In the genomic region with DNA sequence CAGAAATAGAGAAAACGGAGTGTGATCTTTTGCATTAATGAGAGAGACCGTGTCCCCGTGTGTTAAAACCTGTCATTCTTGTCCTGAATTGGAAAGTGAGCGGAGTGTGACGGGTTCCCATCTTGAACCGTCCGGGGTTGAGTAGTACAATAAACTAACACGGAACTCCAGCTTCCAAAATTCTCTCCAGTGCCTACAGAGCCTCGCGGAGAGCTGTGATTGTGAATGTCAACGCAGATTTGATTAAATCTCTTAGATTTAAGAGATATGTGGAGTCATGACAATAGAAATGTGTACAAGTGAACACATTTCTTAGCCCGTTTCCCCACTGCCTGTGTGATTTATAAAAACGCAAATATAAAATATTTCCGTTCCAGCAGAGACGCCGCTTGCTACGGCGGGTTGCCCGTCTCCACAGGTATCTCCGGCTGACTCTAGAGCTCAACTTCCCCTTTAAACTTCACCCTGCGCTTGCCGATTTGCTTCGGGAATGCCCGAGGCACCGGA, we compare ENCODE assay signal across 8 cellular contexts. TPM values are rescaled to one million over a fixed set of nuclear protein-coding genes. Genes with fewer than 3 reads are reported as not detected.
DNase-seq lines count a peak whose midpoint lies in the region; ATAC-seq and TF ChIP-seq lines count a peak whose summit lies in the region.

No MANE protein-coding gene starts in this region.

- WGBS in right lobe of liver (ENCODE audit: insufficient coverage, low coverage, low lambda C conversion rate, missing lambda C conversion rate): under 1% methylated on average over 20 of the region's 25 CpGs

- H3K9me3 ChIP-seq in right lobe of liver: no peaks in the 10 kb centered on the region

- H3K27ac ChIP-seq in KMS-11: peak overlapping the region; percentile 88
- H3K27ac ChIP-seq in right lobe of liver: peak overlapping the region; percentile 85 to 95 (median 93)

- DNase-seq in DMS153 (lab: John Stamatoyannopoulos, UW) (peak; percentile 55), DMS153 treated with DMSO at 0.1 percent for 48 hours (lab: John Stamatoyannopoulos, UW; ENCODE audit: unreplicated experiment) (no peak), right lobe of liver (peak in 2 of 3 donors; percentile 54 to 61)
- no peak for DNase-seq in stimulated activated naive B cell treated with anti-CD40 and anti-IgM and Interleukin-4, amounts not matched to agents 10 μg/mL and 1 μg/mL and 100 μg/mL, for 72 hours

- H3K4me3 ChIP-seq in KMS-11 (IDR thresholded peaks at IDR 0.05; ENCODE audit: insufficient read depth, low read depth, low read length) (no peak overlapping the region), right lobe of liver (peak overlapping the region; percentile 75 to 97 (median 78))

- H3K27me3 ChIP-seq in KMS-11 (ENCODE audit: insufficient read depth, low read depth): no peaks in the 10 kb centered on the region
- no peaks in the 10 kb centered on the region for H3K27me3 ChIP-seq in right lobe of liver

- H3K36me3 ChIP-seq in KMS-11 (ENCODE audit: insufficient read depth) (peaks cover 4% of the 10 kb centered on the region; the same call in 1 of the 2 replicates), right lobe of liver (peaks cover 0 to 28% (median 8%) of the 10 kb centered on the region in 4 donors)

- ATAC-seq in GM21825 (IDR thresholded peaks at IDR 0.05; ENCODE audit: unreplicated experiment): peak; percentile 40
- peak; percentile 71 to 79 (median 76) for ATAC-seq in right lobe of liver
- ATAC-seq in stimulated activated naive B cell treated with anti-CD40 and anti-IgM and Interleukin-4, amounts not matched to agents 10 μg/mL and 1 μg/mL and 100 μg/mL, for 72 hours (replicated peaks): peak; percentile 37 to 46

- H3K36me3 Mint-ChIP-seq in T-helper 1 cell treated with Interleukin-12 subunit alpha and Interleukin-12 subunit beta and Interleukin-4 antibody, amounts not matched to agents 30 μg/mL and 1 μg/mL, for 36 hours (ENCODE audit: low read depth): peaks cover 27% of the 10 kb centered on the region
- H3K36me3 Mint-ChIP-seq in dendritic cell treated with granulocyte-macrophage colony-stimulating factor and Interleukin-4, amounts not matched to agents 40 ng/mL and 50 ng/mL, for 4 days (ENCODE audit: low read depth): peaks cover 39% of the 10 kb centered on the region
- peaks cover 23 to 24% of the 10 kb centered on the region in 2 donors for H3K36me3 Mint-ChIP-seq in stimulated activated naive B cell treated with anti-CD40 and anti-IgM and Interleukin-4, amounts not matched to agents 10 μg/mL and 1 μg/mL and 100 μg/mL, for 72 hours

- peak overlapping the region; percentile 95 for H3K9ac ChIP-seq in KMS-11

- TF ChIP-seq CTCF in KMS-11 (conservative IDR thresholded peaks at IDR 0.05; ENCODE audit: low read depth, low read length) (no peak), right lobe of liver (IDR thresholded peaks at IDR 0.05) (no peak)

- no peaks in the 10 kb centered on the region for H4K20me1 ChIP-seq in KMS-11 (ENCODE audit: insufficient read depth)

- H3K4me3 Mint-ChIP-seq in T-helper 1 cell treated with Interleukin-12 subunit alpha and Interleukin-12 subunit beta and Interleukin-4 antibody, amounts not matched to agents 30 μg/mL and 1 μg/mL, for 36 hours: peak overlapping the region; percentile 100
- peak overlapping the region; percentile 99 for H3K4me3 Mint-ChIP-seq in dendritic cell treated with granulocyte-macrophage colony-stimulating factor and Interleukin-4, amounts not matched to agents 40 ng/mL and 50 ng/mL, for 4 days
- peak overlapping the region; percentile 95 to 100 for H3K4me3 Mint-ChIP-seq in stimulated activated naive B cell treated with anti-CD40 and anti-IgM and Interleukin-4, amounts not matched to agents 10 μg/mL and 1 μg/mL and 100 μg/mL, for 72 hours

- no peaks in the 10 kb centered on the region for H3K9me3 Mint-ChIP-seq in T-helper 1 cell treated with Interleukin-12 subunit alpha and Interleukin-12 subunit beta and Interleukin-4 antibody, amounts not matched to agents 30 μg/mL and 1 μg/mL, for 36 hours
- H3K9me3 Mint-ChIP-seq in dendritic cell treated with granulocyte-macrophage colony-stimulating factor and Interleukin-4, amounts not matched to agents 40 ng/mL and 50 ng/mL, for 4 days: no peaks in the 10 kb centered on the region
- no peaks in the 10 kb centered on the region for H3K9me3 Mint-ChIP-seq in stimulated activated naive B cell treated with anti-CD40 and anti-IgM and Interleukin-4, amounts not matched to agents 10 μg/mL and 1 μg/mL and 100 μg/mL, for 72 hours

- peaks cover 33% of the 10 kb centered on the region for H3K4me1 Mint-ChIP-seq in T-helper 1 cell treated with Interleukin-12 subunit alpha and Interleukin-12 subunit beta and Interleukin-4 antibody, amounts not matched to agents 30 μg/mL and 1 μg/mL, for 36 hours (ENCODE audit: low read depth)
- peaks cover 23% of the 10 kb centered on the region for H3K4me1 Mint-ChIP-seq in dendritic cell treated with granulocyte-macrophage colony-stimulating factor and Interleukin-4, amounts not matched to agents 40 ng/mL and 50 ng/mL, for 4 days (ENCODE audit: low read depth)
- H3K4me1 Mint-ChIP-seq in stimulated activated naive B cell treated with anti-CD40 and anti-IgM and Interleukin-4, amounts not matched to agents 10 μg/mL and 1 μg/mL and 100 μg/mL, for 72 hours: peaks cover 10 to 24% of the 10 kb centered on the region in 2 donors

- intact Hi-C loops in dendritic cell treated with granulocyte-macrophage colony-stimulating factor and Interleukin-4, amounts not matched to agents 40 ng/mL and 50 ng/mL, for 4 days (cut with micrococcal nuclease): no loop called here
- intact Hi-C loops in right lobe of liver (cut with DNase I): no loop called here

- H3K4me2 ChIP-seq in KMS-11: peak overlapping the region; percentile 90

- no peaks in the 10 kb centered on the region for H3K27me3 Mint-ChIP-seq in T-helper 1 cell treated with Interleukin-12 subunit alpha and Interleukin-12 subunit beta and Interleukin-4 antibody, amounts not matched to agents 30 μg/mL and 1 μg/mL, for 36 hours (ENCODE audit: low read depth)
- H3K27me3 Mint-ChIP-seq in dendritic cell treated with granulocyte-macrophage colony-stimulating factor and Interleukin-4, amounts not matched to agents 40 ng/mL and 50 ng/mL, for 4 days: peaks cover 4% of the 10 kb centered on the region
- H3K27me3 Mint-ChIP-seq in stimulated activated naive B cell treated with anti-CD40 and anti-IgM and Interleukin-4, amounts not matched to agents 10 μg/mL and 1 μg/mL and 100 μg/mL, for 72 hours: peaks cover 6 to 8% of the 10 kb centered on the region in 2 donors

- peaks cover 46% of the 10 kb centered on the region for H3K79me2 ChIP-seq in KMS-11 (ENCODE audit: insufficient read depth, low read depth)

- peak overlapping the region; percentile 100 for H3K27ac Mint-ChIP-seq in T-helper 1 cell treated with Interleukin-12 subunit alpha and Interleukin-12 subunit beta and Interleukin-4 antibody, amounts not matched to agents 30 μg/mL and 1 μg/mL, for 36 hours
- H3K27ac Mint-ChIP-seq in dendritic cell treated with granulocyte-macrophage colony-stimulating factor and Interleukin-4, amounts not matched to agents 40 ng/mL and 50 ng/mL, for 4 days: peak overlapping the region; percentile 96
- H3K27ac Mint-ChIP-seq in stimulated activated naive B cell treated with anti-CD40 and anti-IgM and Interleukin-4, amounts not matched to agents 10 μg/mL and 1 μg/mL and 100 μg/mL, for 72 hours: peak overlapping the region; percentile 100

- TF ChIP-seq POLR2A in right lobe of liver (IDR thresholded peaks at IDR 0.05): no peak

- peaks cover 29% of the 10 kb centered on the region for H3K4me1 ChIP-seq in KMS-11 (ENCODE audit: low read depth, poor library complexity, severe bottlenecking)
- peaks cover 0 to 19% (median 0%) of the 10 kb centered on the region in 4 donors for H3K4me1 ChIP-seq in right lobe of liver

- H2AFZ ChIP-seq in KMS-11 (ENCODE audit: low read depth): peak overlapping the region; percentile 88

RNA-seq across cellular contexts. Expression of gene METAP2, which starts 0.5 kb away (rescaled TPM):
- 10 to 100 TPM; 25.5 to 62.0 (median 34.0) TPM for total RNA-seq in right lobe of liver

Comparison
In these comparisons a context has a peak if more than half of its experiments do, and no peak if none do; other contexts are left out.
1. DNase-seq: peak in DMS153 (single experiment) and right lobe of liver (2 of 3); none in DMS153 treated with DMSO at 0.1 percent for 48 hours (single experiment) and stimulated activated naive B cell treated with anti-CD40 and anti-IgM and Interleukin-4, amounts not matched to agents 10 μg/mL and 1 μg/mL and 100 μg/mL, for 72 hours (single experiment).
2. Peak in every context shown above with its lines, with median percentiles within 50 percentile points of each other: ATAC-seq, H3K27ac Mint-ChIP-seq and H3K4me3 Mint-ChIP-seq.